In the genomic region with DNA sequence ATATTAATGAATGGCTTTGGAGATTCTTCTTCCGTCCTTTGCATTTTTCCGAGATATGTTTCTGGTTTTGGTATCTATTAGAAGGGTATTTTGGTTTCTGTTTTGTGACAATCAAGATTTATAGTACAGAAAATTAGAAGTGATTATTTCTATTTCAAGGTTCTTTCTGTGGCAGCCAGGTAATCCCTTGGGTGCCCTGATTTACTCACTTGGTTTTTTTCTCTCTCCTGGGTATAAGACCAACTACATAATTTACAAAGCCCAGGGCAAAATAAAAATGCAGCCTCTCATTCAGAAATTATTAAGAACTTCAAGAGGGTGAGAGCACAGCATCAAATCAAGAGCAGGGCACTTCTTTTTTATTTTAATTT, we compare ENCODE assay signal across 1 cellular context.
TF ChIP-seq lines count a peak whose summit lies in the region.

No MANE protein-coding gene starts in this region.

TF ChIP-seq in HepG2, 621 proteins besides CTCF, POLR2A, EP300 and RAD21:
- TF ChIP-seq CAMTA2 (CRISPR knock-in tag; IDR thresholded peaks at IDR 0.05; ENCODE audit: borderline replicate concordance) (no peak), ZNF891 (CRISPR knock-in tag; IDR thresholded peaks at IDR 0.05) (no peak)
- TF ChIP-seq, protein P1, sequence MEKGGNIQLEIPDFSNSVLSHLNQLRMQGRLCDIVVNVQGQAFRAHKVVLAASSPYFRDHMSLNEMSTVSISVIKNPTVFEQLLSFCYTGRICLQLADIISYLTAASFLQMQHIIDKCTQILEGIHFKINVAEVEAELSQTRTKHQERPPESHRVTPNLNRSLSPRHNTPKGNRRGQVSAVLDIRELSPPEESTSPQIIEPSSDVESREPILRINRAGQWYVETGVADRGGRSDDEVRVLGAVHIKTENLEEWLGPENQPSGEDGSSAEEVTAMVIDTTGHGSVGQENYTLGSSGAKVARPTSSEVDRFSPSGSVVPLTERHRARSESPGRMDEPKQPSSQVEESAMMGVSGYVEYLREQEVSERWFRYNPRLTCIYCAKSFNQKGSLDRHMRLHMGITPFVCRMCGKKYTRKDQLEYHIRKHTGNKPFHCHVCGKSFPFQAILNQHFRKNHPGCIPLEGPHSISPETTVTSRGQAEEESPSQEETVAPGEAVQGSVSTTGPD (CRISPR knock-in tag; IDR thresholded peaks at IDR 0.05): no peak
